20 cellular contexts compared by ENCODE assay signal in genomic region chr17:78431692-78431958, GRCh38. TPM values are rescaled to one million over a fixed set of nuclear protein-coding genes. Genes with fewer than 3 reads are reported as not detected.
DNase-seq lines count a peak whose midpoint lies in the region; ATAC-seq and TF ChIP-seq lines count a peak whose summit lies in the region.
"Had no signal": no experiment of that assay in that cellular context is flagged by ENCODE, and none has a peak within 500 bp of the region (broad histone marks: within the 10 kb centered on the region; RNA-seq: fewer than 3 reads in every experiment).

No MANE protein-coding gene starts in this region.

- H3K4me2 ChIP-seq in mesenchymal stem cell (ENCODE audit: low read length, poor library complexity, severe bottlenecking): peak overlapping the region; percentile 29
- H3K4me2 ChIP-seq: PC-9 had no signal

- POLR2A ChIA-PET in RWPE1 (lab: Yijun Ruan, JAX; ENCODE audit: low non-redundant PET): no interaction called here

- H2BK5ac ChIP-seq in mesenchymal stem cell (ENCODE audit: low read depth, low read length, poor library complexity, severe bottlenecking): no peak overlapping the region

- H3K4ac ChIP-seq in mesenchymal stem cell (ENCODE audit: low read depth in 1 of 2, low read length in 2 of 2): no peak overlapping the region

- no peak overlapping the region for H4K91ac ChIP-seq in mesenchymal stem cell (ENCODE audit: low read length)

- no peak overlapping the region for H2BK15ac ChIP-seq in mesenchymal stem cell (ENCODE audit: low read depth, poor library complexity, severe bottlenecking)

- H3K9ac ChIP-seq in mesenchymal stem cell (ENCODE audit: low read length): no peak overlapping the region
- H3K9ac ChIP-seq: BLaER1 had no signal

- H2AFZ ChIP-seq in mesenchymal stem cell (ENCODE audit: low read depth, low read length): no peak overlapping the region
- H2AFZ ChIP-seq: PC-9 had no signal

- WGBS in right cardiac atrium: 81% methylated on average over 11 of the region's 11 CpGs
- 95% methylated on average over 9 of the region's 11 CpGs for WGBS in mesenchymal stem cell

- CTCF ChIA-PET in RWPE1 (lab: Yijun Ruan, JAX): interaction anchor here (2.4 kb wide), 1 partner anchor 10 kb away, joined by 6 read pairs; no protein-coding TSS in a partner anchor

- no peak overlapping the region for H3K14ac ChIP-seq in mesenchymal stem cell (ENCODE audit: low read length in 2 of 2)

- no peak overlapping the region for H2BK120ac ChIP-seq in mesenchymal stem cell (ENCODE audit: low read depth, low read length)

- H4K8ac ChIP-seq in mesenchymal stem cell (ENCODE audit: low read length): no peak overlapping the region

- no peak overlapping the region for H3K23ac ChIP-seq in mesenchymal stem cell (ENCODE audit: low read length in 2 of 2)

- intact Hi-C loops in right cardiac atrium (cut with DNase I) (no loop called here), left ventricle myocardium superior (cut with micrococcal nuclease) (no loop called here)

- no peaks in the 10 kb centered on the region for H3K9me3 ChIP-seq in right cardiac atrium (ENCODE audit: control insufficient read depth, low read length)
- H3K9me3 ChIP-seq in mesenchymal stem cell (ENCODE audit: control insufficient read depth, low read length): no peaks in the 10 kb centered on the region
- H3K9me3 ChIP-seq: BLaER1 had no signal

- H3K36me3 ChIP-seq in mesenchymal stem cell (ENCODE audit: control insufficient read depth in 1 of 2, insufficient read depth in 2 of 2, low read depth in 1 of 2, low read length in 2 of 2): peaks cover 27 to 32% of the 10 kb centered on the region in 2 experiments

- peaks cover 7% of the 10 kb centered on the region for H3K79me1 ChIP-seq in mesenchymal stem cell (replicated peaks; ENCODE audit: low read length, poor library complexity, severe bottlenecking)

- no peak overlapping the region for H2BK12ac ChIP-seq in mesenchymal stem cell (ENCODE audit: low read length in 2 of 2)

- DNase-seq in right cardiac atrium: peak in 2 of 3 donors; percentile 21 to 36
- no peak for DNase-seq in left ventricle myocardium superior
- no peak for DNase-seq in caudate nucleus (lab: John Stamatoyannopoulos, UW)
- no peak for DNase-seq in mesenchymal stem cell
- DNase-seq in NCI-H446 treated with DMSO at 0.1 percent for 48 hours (lab: John Stamatoyannopoulos, UW): no peak
- no peak for DNase-seq in RWPE1 (ENCODE audit: low spot score)
- no peak for DNase-seq in activated CD4-positive, CD25-positive, alpha-beta regulatory T cell treated with anti-CD3 and anti-CD28 coated beads, Interleukin-2, amount 50 U/mL, for 72 hours
- DNase-seq: CD4-positive, CD25-positive, alpha-beta regulatory T cell; KBM-7; MV-4-11; NCI-H1105; NCI-H1436 treated with DMSO at 0.1 percent for 48 hours; NCI-H187 treated with DMSO at 0.1 percent for 48 hours; NCI-H2171 treated with DMSO at 0.1 percent for 48 hours; NCI-H524 treated with DMSO at 0.1 percent for 48 hours; NCI-H82; NK-92 treated with Interleukin-12 subunit alpha and Interleukin-12 subunit beta, amount 100 ng/mL, for 24 hours; PC-9; Right ventricle myocardium superior had no signal

- H2AK5ac ChIP-seq in mesenchymal stem cell (ENCODE audit: low read length, severe bottlenecking): no peak overlapping the region

- H3K4me3 ChIP-seq in right cardiac atrium (ENCODE audit: low read length) (no peak overlapping the region), mesenchymal stem cell (ENCODE audit: insufficient read depth in 1 of 2, low read depth in 1 of 2, low read length in 2 of 2) (no peak overlapping the region)
- H3K4me3 ChIP-seq: BLaER1, PC-9 had no signal

- no peak overlapping the region for H3K18ac ChIP-seq in mesenchymal stem cell (ENCODE audit: low read depth in 1 of 2, low read length in 2 of 2)

- H3K27ac ChIP-seq in right cardiac atrium (ENCODE audit: low read length): no peak overlapping the region
- peak overlapping the region; percentile 80 for H3K27ac ChIP-seq in caudate nucleus (ENCODE audit: low read depth, low read length)
- H3K27ac ChIP-seq in mesenchymal stem cell (ENCODE audit: low read length, poor library complexity, severe bottlenecking): no peak overlapping the region
- no peak overlapping the region for H3K27ac ChIP-seq in RWPE1
- H3K27ac ChIP-seq: PC-9 had no signal

- ATAC-seq in right cardiac atrium (no peak), left ventricle myocardium superior (no peak)

- TF ChIP-seq CTCF in RWPE1 (conservative IDR thresholded peaks at IDR 0.05; ENCODE audit: low read depth): no peak

- H3K27me3 ChIP-seq in right cardiac atrium (ENCODE audit: control insufficient read depth, insufficient read depth) (no peaks in the 10 kb centered on the region), mesenchymal stem cell (ENCODE audit: control insufficient read depth in 1 of 2, insufficient read depth in 1 of 2, low read length in 2 of 2) (peaks cover 0 to 34% of the 10 kb centered on the region in 2 experiments)
- H3K27me3 ChIP-seq: BLaER1 had no signal

- H3K4me1 ChIP-seq in right cardiac atrium (ENCODE audit: control insufficient read depth, insufficient read depth, low read length): no peaks in the 10 kb centered on the region
- H3K4me1 ChIP-seq in mesenchymal stem cell (ENCODE audit: control insufficient read depth, insufficient read depth, low read depth, low read length): peaks cover 52% of the 10 kb centered on the region

RNA-seq across cellular contexts. Expression of gene PGS1, which starts 53.2 kb away (rescaled TPM):
- total RNA-seq in right cardiac atrium (10 to 100 TPM; 20.2 to 22.2 (median 20.8) TPM), left ventricle myocardium superior (18.3 TPM)
- polyA plus RNA-seq in right cardiac atrium: 13.9 TPM
- 21.8 TPM for polyA plus RNA-seq in mesenchymal stem cell (2013, experiment 1 of 2)
- 22.1 TPM for polyA plus RNA-seq in mesenchymal stem cell (2013, experiment 2 of 2)

Comparison
In these comparisons a context has a peak if more than half of its experiments do, and no peak if none do; other contexts are left out.
1. DNase-seq: peak in right cardiac atrium (2 of 3); none in left ventricle myocardium superior (single experiment), caudate nucleus (0 of 61), mesenchymal stem cell (single experiment), NCI-H446 treated with DMSO at 0.1 percent for 48 hours (single experiment), RWPE1 (single experiment) and activated CD4-positive, CD25-positive, alpha-beta regulatory T cell treated with anti-CD3 and anti-CD28 coated beads, Interleukin-2, amount 50 U/mL, for 72 hours (single experiment).